14 cellular contexts compared by ENCODE assay signal in the genomic region with DNA sequence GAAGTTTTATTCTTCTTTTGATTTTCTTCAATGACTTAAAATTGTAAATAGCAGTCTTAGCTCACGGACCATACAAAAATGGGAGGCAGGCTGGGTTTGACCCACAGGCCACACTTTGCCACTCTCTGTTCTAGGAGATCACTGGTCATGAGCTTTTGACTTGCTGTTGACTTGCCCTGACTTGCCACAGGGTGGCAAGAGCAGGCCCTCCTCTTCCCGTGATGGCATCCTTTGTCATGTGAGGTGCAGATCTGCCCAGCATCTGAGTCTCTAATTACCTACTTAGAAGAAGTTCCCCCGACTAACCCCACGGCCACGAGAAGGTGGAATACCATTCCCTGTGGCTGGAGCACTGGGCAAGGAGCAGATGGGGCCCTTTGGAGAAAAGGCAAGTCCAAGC.
DNase-seq lines count a peak whose midpoint lies in the region; ATAC-seq, FAIRE-seq and TF ChIP-seq lines count a peak whose summit lies in the region.
"Had no signal": no experiment of that assay in that cellular context is flagged by ENCODE, and none has a peak within 500 bp of the region (broad histone marks: within the 10 kb centered on the region; RNA-seq: fewer than 3 reads in every experiment).

No MANE protein-coding gene starts in this region.

- peaks cover 2 to 8% (median 4%) of the 10 kb centered on the region in 4 donors for H3K4me1 Mint-ChIP-seq in naive thymus-derived CD8-positive, alpha-beta T cell

- H3K79me2 ChIP-seq in HepG2 (ENCODE audit: insufficient read depth, low read length), result no peaks in the 10 kb centered on the region

- CTCF ChIA-PET in HepG2 (lab: Yijun Ruan, JAX; ENCODE audit: low intra/inter-chr PET ratio, low total read pairs), result no interaction called here

- DNase-seq in HT-29 (ENCODE audit: low spot score), result peak; percentile 7
- peak; percentile 55 for DNase-seq in SK-MEL-5 (ENCODE audit: low read depth, low spot score)
- no peak for DNase-seq in HepG2 (ENCODE audit: low spot score)
- DNase-seq in naive thymus-derived CD8-positive, alpha-beta T cell, result no peak
- DNase-seq in stimulated activated CD4-positive, alpha-beta T cell treated with anti-CD3 and anti-CD28 coated beads, Interleukin-2, amount 100 ng/mL, for 24 hours, result no peak
- DNase-seq in cerebellar nuclear complex (lab: John Stamatoyannopoulos, UW), result no peak
- DNase-seq: esophagus squamous epithelium, MG63 had no signal

- in situ Hi-C loops in SK-MEL-5 (cut with HindIII; ENCODE audit: low pct_unique_long_range_greater_than_20kb, low sequenced_read_pairs) (no loop called here), HepG2 (cut with HindIII; ENCODE audit: extremely low pct_ligation_motif_present, low pct_unique_long_range_greater_than_20kb) (no loop called here)

- no peak overlapping the region for H3K4me3 Mint-ChIP-seq in naive thymus-derived CD8-positive, alpha-beta T cell

- no peak overlapping the region for H3K9ac ChIP-seq in HepG2 (ENCODE audit: insufficient read depth, low read depth, low read length)
- H3K9ac ChIP-seq: BLaER1 had no signal

- H3K4me2 ChIP-seq in HepG2 (ENCODE audit: low read depth, low read length), result peak overlapping the region; percentile 93
- H3K4me2 ChIP-seq: BLaER1 had no signal

- peak overlapping the region; percentile 91 for H2AFZ ChIP-seq in HepG2 (ENCODE audit: low read length)

- H3K9me3 Mint-ChIP-seq in naive thymus-derived CD8-positive, alpha-beta T cell, result no peaks in the 10 kb centered on the region

- WGBS in HepG2 (ENCODE audit: low lambda C conversion rate), result 38% methylated on average over 5 of the region's 5 CpGs

- H3K36me3 Mint-ChIP-seq in naive thymus-derived CD8-positive, alpha-beta T cell, result no peaks in the 10 kb centered on the region

- BruUV-seq in HepG2 (replicated peaks; lab: Mats Ljungman, UMichigan), result no TSS peak

- peaks cover 0 to 4% (median 1%) of the 10 kb centered on the region in 5 donors for H3K27me3 Mint-ChIP-seq in naive thymus-derived CD8-positive, alpha-beta T cell

- POLR2A ChIA-PET in HepG2 (lab: Yijun Ruan, JAX), result interaction anchor here (2.5 kb wide), 1 partner anchor 80 kb away, joined by 10 read pairs; a partner anchor contains a TSS
- POLR2A ChIA-PET in naive thymus-derived CD8-positive, alpha-beta T cell (lab: Charles Lee), result no interaction called here

- no peak overlapping the region for H3K27ac ChIP-seq in HepG2 (ENCODE audit: extremely low read length, insufficient read depth, low read length)
- H3K27ac ChIP-seq: BLaER1, coronary artery, esophagus squamous epithelium, HL-60, prostate gland had no signal

- H3K27me3 ChIP-seq in HepG2 (ENCODE audit: control insufficient read depth in 1 of 2, insufficient read depth in 2 of 2, low read length in 2 of 2), result no peaks in the 10 kb centered on the region; a peak in 1 of 5 replicates
- H3K27me3 ChIP-seq: BLaER1, esophagus squamous epithelium, MG63 had no signal

- TF ChIP-seq EP300 in HepG2 (IDR thresholded peaks at IDR 0.05; ENCODE audit: low read depth in 2 of 2, low read length in 2 of 2) (no peak), HepG2 (CRISPR knock-in tag; IDR thresholded peaks at IDR 0.05; ENCODE audit: borderline replicate concordance) (no peak)

- ATAC-seq in HepG2 (peak; percentile 77), GM18520 (IDR thresholded peaks at IDR 0.05; ENCODE audit: unreplicated experiment) (no peak)
- ATAC-seq in naive thymus-derived CD8-positive, alpha-beta T cell, result no peak

- no peaks in the 10 kb centered on the region for H3K36me3 ChIP-seq in HepG2 (replicated peaks in 1 of 2; ENCODE audit: control insufficient read depth in 1 of 2, insufficient read depth in 2 of 2, low read length in 2 of 2)
- H3K36me3 ChIP-seq: BLaER1, esophagus squamous epithelium, MG63, prostate gland had no signal

- no peaks in the 10 kb centered on the region for H4K20me1 ChIP-seq in HepG2 (ENCODE audit: insufficient read depth, low read length)
- H4K20me1 ChIP-seq: BLaER1 had no signal

- intact Hi-C loops in HepG2 (cut with micrococcal nuclease; ENCODE audit: unreplicated experiment), result loop anchor here (1.0 kb wide), 1 partner anchor 81 kb away; a partner anchor contains a TSS

- no peak overlapping the region for H3K27ac Mint-ChIP-seq in naive thymus-derived CD8-positive, alpha-beta T cell

- peak; percentile 33 for TF ChIP-seq CTCF in GM12872 (IDR thresholded peaks at IDR 0.05; ENCODE audit: insufficient read depth, low read depth, low read length)
- TF ChIP-seq CTCF in HepG2 (CRISPR knock-in tag; IDR thresholded peaks at IDR 0.05), result 0 out of 2 replicates have a peak, but pooled peaks have one; percentile 18

- no peak for FAIRE-seq in HepG2 (lab: Jason Lieb, UNC)

- TF ChIP-seq RAD21 in HepG2 (CRISPR knock-in tag; IDR thresholded peaks at IDR 0.05), result no peak

- no peaks in the 10 kb centered on the region for H3K9me3 ChIP-seq in HepG2 (ENCODE audit: low read length)
- H3K9me3 ChIP-seq: BLaER1, esophagus squamous epithelium, MG63, prostate gland had no signal

- no peak for TF ChIP-seq POLR2A in HepG2 (IDR thresholded peaks at IDR 0.05; ENCODE audit: insufficient read depth in 1 of 2, low read depth in 2 of 2, low read length in 2 of 2)

- no peak overlapping the region; a peak in 1 of 6 replicates for H3K4me3 ChIP-seq in HepG2 (replicated peaks in 1 of 3; ENCODE audit: insufficient read depth in 1 of 3, low read depth in 2 of 3, low read length in 3 of 3)
- H3K4me3 ChIP-seq: BLaER1, esophagus squamous epithelium, MG63, prostate gland had no signal

- H3K4me1 ChIP-seq in HepG2 (ENCODE audit: insufficient read depth, low read length), result peaks cover 8% of the 10 kb centered on the region
- H3K4me1 ChIP-seq: BLaER1, prostate gland had no signal

TF ChIP-seq in HepG2, 621 proteins besides CTCF, POLR2A, EP300 and RAD21 (continues in another document):
- TF ChIP-seq, protein P1, sequence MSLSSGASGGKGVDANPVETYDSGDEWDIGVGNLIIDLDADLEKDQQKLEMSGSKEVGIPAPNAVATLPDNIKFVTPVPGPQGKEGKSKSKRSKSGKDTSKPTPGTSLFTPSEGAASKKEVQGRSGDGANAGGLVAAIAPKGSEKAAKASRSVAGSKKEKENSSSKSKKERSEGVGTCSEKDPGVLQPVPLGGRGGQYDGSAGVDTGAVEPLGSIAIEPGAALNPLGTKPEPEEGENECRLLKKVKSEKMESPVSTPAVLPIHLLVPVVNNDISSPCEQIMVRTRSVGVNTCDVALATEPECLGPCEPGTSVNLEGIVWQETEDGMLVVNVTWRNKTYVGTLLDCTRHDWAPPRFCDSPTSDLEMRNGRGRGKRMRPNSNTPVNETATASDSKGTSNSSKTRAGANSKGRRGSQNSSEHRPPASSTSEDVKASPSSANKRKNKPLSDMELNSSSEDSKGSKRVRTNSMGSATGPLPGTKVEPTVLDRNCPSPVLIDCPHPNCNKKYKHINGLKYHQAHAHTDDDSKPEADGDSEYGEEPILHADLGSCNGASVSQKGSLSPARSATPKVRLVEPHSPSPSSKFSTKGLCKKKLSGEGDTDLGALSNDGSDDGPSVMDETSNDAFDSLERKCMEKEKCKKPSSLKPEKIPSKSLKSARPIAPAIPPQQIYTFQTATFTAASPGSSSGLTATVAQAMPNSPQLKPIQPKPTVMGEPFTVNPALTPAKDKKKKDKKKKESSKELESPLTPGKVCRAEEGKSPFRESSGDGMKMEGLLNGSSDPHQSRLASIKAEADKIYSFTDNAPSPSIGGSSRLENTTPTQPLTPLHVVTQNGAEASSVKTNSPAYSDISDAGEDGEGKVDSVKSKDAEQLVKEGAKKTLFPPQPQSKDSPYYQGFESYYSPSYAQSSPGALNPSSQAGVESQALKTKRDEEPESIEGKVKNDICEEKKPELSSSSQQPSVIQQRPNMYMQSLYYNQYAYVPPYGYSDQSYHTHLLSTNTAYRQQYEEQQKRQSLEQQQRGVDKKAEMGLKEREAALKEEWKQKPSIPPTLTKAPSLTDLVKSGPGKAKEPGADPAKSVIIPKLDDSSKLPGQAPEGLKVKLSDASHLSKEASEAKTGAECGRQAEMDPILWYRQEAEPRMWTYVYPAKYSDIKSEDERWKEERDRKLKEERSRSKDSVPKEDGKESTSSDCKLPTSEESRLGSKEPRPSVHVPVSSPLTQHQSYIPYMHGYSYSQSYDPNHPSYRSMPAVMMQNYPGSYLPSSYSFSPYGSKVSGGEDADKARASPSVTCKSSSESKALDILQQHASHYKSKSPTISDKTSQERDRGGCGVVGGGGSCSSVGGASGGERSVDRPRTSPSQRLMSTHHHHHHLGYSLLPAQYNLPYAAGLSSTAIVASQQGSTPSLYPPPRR (CRISPR knock-in tag; IDR thresholded peaks at IDR 0.05; ENCODE audit: borderline replicate concordance), result 0 out of 2 replicates have a peak, but pooled peaks have one; percentile 4
- 0 out of 2 replicates have a peak, but pooled peaks have one; percentile 24 for TF ChIP-seq YEATS4 (CRISPR knock-in tag; IDR thresholded peaks at IDR 0.05; ENCODE audit: borderline replicate concordance)
- TF ChIP-seq, protein P2, sequence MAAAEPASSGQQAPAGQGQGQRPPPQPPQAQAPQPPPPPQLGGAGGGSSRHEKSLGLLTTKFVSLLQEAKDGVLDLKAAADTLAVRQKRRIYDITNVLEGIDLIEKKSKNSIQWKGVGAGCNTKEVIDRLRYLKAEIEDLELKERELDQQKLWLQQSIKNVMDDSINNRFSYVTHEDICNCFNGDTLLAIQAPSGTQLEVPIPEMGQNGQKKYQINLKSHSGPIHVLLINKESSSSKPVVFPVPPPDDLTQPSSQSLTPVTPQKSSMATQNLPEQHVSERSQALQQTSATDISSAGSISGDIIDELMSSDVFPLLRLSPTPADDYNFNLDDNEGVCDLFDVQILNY (CRISPR knock-in tag; conservative IDR thresholded peaks at IDR 0.05), result no peak

Comparison
In these comparisons a context has a peak if more than half of its experiments do, and no peak if none do; other contexts are left out.
1. DNase-seq: peak in HT-29 (single experiment) and SK-MEL-5 (single experiment); none in HepG2 (single experiment), naive thymus-derived CD8-positive, alpha-beta T cell (0 of 10), stimulated activated CD4-positive, alpha-beta T cell treated with anti-CD3 and anti-CD28 coated beads, Interleukin-2, amount 100 ng/mL, for 24 hours (0 of 2) and cerebellar nuclear complex (0 of 2).